Comparison of ENCODE assay signal across 8 cellular contexts in the genomic region with DNA sequence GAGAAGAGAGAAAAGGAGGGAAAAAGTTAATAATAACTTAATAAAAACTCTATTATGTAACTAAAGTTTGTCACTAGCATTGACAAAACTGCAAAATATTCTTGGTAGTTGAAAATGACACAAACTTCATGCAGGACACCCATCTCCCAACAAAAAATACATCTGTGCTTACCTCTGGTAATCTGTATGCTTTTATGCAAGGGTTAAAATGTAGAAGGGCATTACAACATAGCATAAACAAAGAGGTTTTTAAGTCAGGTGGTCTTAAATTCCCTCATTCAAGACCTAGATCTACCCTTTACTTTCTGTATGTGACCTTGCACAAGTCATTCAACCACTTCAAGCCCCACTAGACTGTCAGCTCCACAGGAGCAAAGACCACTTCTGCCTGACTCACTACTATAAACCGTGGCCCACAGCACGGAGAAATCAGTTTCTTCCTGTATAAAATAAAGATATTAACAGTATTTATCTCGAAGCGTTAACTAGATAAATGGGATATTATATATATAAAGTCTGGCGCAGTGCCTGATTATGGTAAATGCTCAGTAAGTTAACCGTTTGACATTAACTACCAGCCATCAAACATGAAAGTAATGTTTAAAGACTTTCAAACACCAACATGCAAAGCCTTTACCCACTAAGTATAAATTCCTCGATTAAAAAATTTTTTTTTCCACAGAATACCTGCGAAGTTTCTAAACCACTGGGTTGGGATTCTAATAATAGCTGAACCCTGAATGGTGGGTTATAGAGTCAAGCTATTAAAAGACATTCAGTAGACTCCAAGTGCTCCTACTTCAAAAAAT. TPM values are rescaled to one million over a fixed set of nuclear protein-coding genes. Genes with fewer than 3 reads are reported as not detected.
DNase-seq lines count a peak whose midpoint lies in the region; ATAC-seq, FAIRE-seq and TF ChIP-seq lines count a peak whose summit lies in the region.

No MANE protein-coding gene starts in this region.

- peaks cover 24% of the 10 kb centered on the region for H3K9me3 Mint-ChIP-seq in osteocyte (ENCODE audit: unreplicated experiment)

- in situ Hi-C loops in GM23248 (cut with MboI) (no loop called here), Panc1 (cut with HindIII; ENCODE audit: low pct_unique_long_range_greater_than_20kb, low sequenced_read_pairs) (no loop called here)

- H3K4me3 ChIP-seq in GM23248: peak overlapping the region; percentile 78
- peak overlapping the region; percentile 79 to 89 for H3K4me3 ChIP-seq in Panc1 (ENCODE audit: low read depth in 2 of 2, low read length in 2 of 2)
- peak overlapping the region; percentile 74 to 99 (median 87) for H3K4me3 ChIP-seq in endothelial cell of umbilical vein (replicated peaks in 1 of 3; ENCODE audit: insufficient read depth in 1 of 3, low read depth in 1 of 3, low read length in 3 of 3)

- peaks cover 28% of the 10 kb centered on the region for H3K4me1 Mint-ChIP-seq in osteocyte (ENCODE audit: unreplicated experiment)

- peaks cover 8% of the 10 kb centered on the region for H3K4me1 ChIP-seq in GM23248 (ENCODE audit: insufficient read depth)
- peaks cover 21% of the 10 kb centered on the region for H3K4me1 ChIP-seq in Panc1 (ENCODE audit: control insufficient read depth, insufficient read depth, low read length)
- H3K4me1 ChIP-seq in endothelial cell of umbilical vein (ENCODE audit: control insufficient read depth, extremely low read depth, insufficient read depth, low read length): peaks cover 17% of the 10 kb centered on the region

- ATAC-seq in Panc1 (no peak), GM19395 (IDR thresholded peaks at IDR 0.05; ENCODE audit: unreplicated experiment) (no peak)

- TF ChIP-seq CTCF in Panc1 (IDR thresholded peaks at IDR 0.05) (no peak), endothelial cell of umbilical vein (IDR thresholded peaks at IDR 0.05; ENCODE audit: extremely low read depth in 1 of 2, insufficient read depth in 1 of 2, low read depth in 1 of 2, low read length in 2 of 2) (no peak), osteocyte (IDR thresholded peaks at IDR 0.05) (no peak)

- dilution Hi-C loops in endothelial cell of umbilical vein (cut with MboI; ENCODE audit: extremely low pct_ligation_motif_present, low sequenced_read_pairs): no loop called here

- H3K9me2 ChIP-seq in GM23248 (ENCODE audit: insufficient read depth): no peaks in the 10 kb centered on the region

- H3F3A ChIP-seq in GM23248 (ENCODE audit: insufficient read depth): no peaks in the 10 kb centered on the region

- peak overlapping the region; percentile 91 for H2AFZ ChIP-seq in GM23248
- peak overlapping the region; percentile 50 for H2AFZ ChIP-seq in endothelial cell of umbilical vein (ENCODE audit: low read depth, low read length)

- DNase-seq in GM23248 (peak; percentile 52), Panc1 (ENCODE audit: low read depth, low spot score) (no peak), endothelial cell of umbilical vein (ENCODE audit: low read depth, low spot score) (peak; percentile 23), osteocyte (ENCODE audit: extremely low spot score, unreplicated experiment) (no peak), NCI-H1694 treated with DMSO at 0.1 percent for 48 hours (lab: John Stamatoyannopoulos, UW) (no peak), DMS153 treated with DMSO at 0.1 percent for 48 hours (lab: John Stamatoyannopoulos, UW; ENCODE audit: unreplicated experiment) (no peak), NCI-H2107 treated with DMSO at 0.1 percent for 48 hours (lab: John Stamatoyannopoulos, UW; ENCODE audit: unreplicated experiment) (no peak)

- H3K27ac ChIP-seq in GM23248 (peak overlapping the region; percentile 23; the same call in 1 of the 2 replicates), Panc1 (ENCODE audit: low read length) (peak overlapping the region; percentile 72), endothelial cell of umbilical vein (ENCODE audit: insufficient read depth, low read depth, low read length) (no peak overlapping the region)

- intact Hi-C loops in Panc1 (cut with micrococcal nuclease; ENCODE audit: unreplicated experiment): no loop called here
- intact Hi-C loops in endothelial cell of umbilical vein (cut with micrococcal nuclease): loop anchor here (5.0 kb wide), 2 partner anchors 367 to 1307 kb away; partner anchors contain the start of genes FER and MAN2A1

- H3K9ac ChIP-seq in GM23248 (peak overlapping the region; percentile 87), endothelial cell of umbilical vein (replicated peaks; ENCODE audit: extremely low read depth, insufficient read depth, low read length) (peak overlapping the region; percentile 27)

- H3K27ac Mint-ChIP-seq in osteocyte (ENCODE audit: unreplicated experiment): no peak overlapping the region

- H3K9me3 ChIP-seq in GM23248 (ENCODE audit: low read depth) (no peaks in the 10 kb centered on the region), Panc1 (ENCODE audit: control insufficient read depth, insufficient read depth, low read depth, low read length) (peaks cover 7% of the 10 kb centered on the region; the same call in 1 of the 2 replicates), endothelial cell of umbilical vein (replicated peaks; ENCODE audit: control insufficient read depth, insufficient read depth, low read length) (no peaks in the 10 kb centered on the region)

- H3K79me2 ChIP-seq in GM23248 (ENCODE audit: insufficient read depth) (peaks cover 51% of the 10 kb centered on the region), endothelial cell of umbilical vein (ENCODE audit: control insufficient read depth, insufficient read depth, low read length) (no peaks in the 10 kb centered on the region)

- no peak for TF ChIP-seq POLR2A in endothelial cell of umbilical vein (IDR thresholded peaks at IDR 0.05; ENCODE audit: low read depth, low read length)

- H3K36me3 Mint-ChIP-seq in osteocyte (ENCODE audit: unreplicated experiment): peaks cover 19% of the 10 kb centered on the region

- POLR2A ChIA-PET in Panc1 (lab: Charles Lee): interaction anchor here (0.6 kb wide), 1 partner anchor 447 kb away, joined by 3 read pairs; no protein-coding TSS in a partner anchor
- POLR2A ChIA-PET in endothelial cell of umbilical vein (lab: Charles Lee): no interaction called here

- H3K27me3 ChIP-seq in GM23248 (replicated peaks; ENCODE audit: insufficient read depth) (no peaks in the 10 kb centered on the region), Panc1 (ENCODE audit: control insufficient read depth, insufficient read depth, low read length) (no peaks in the 10 kb centered on the region), endothelial cell of umbilical vein (ENCODE audit: control insufficient read depth in 2 of 2, insufficient read depth in 2 of 2, low read length in 2 of 2) (no peaks in the 10 kb centered on the region)

- H3K4me2 ChIP-seq in GM23248 (ENCODE audit: unreplicated experiment): peak overlapping the region; percentile 97
- peak overlapping the region; percentile 61 for H3K4me2 ChIP-seq in endothelial cell of umbilical vein (ENCODE audit: insufficient read depth, low read length)

- 15 to 16% methylated on average over 8 of the region's 8 CpGs for WGBS in GM23248 (ENCODE audit: low coverage in 1 of 2, low lambda C conversion rate in 2 of 2, missing lambda C conversion rate in 2 of 2), 2 experiments

- no peaks in the 10 kb centered on the region for H3K36me3 ChIP-seq in GM23248 (ENCODE audit: low read depth)
- H3K36me3 ChIP-seq in Panc1 (ENCODE audit: control insufficient read depth, insufficient read depth, low read length): no peaks in the 10 kb centered on the region
- no peaks in the 10 kb centered on the region for H3K36me3 ChIP-seq in endothelial cell of umbilical vein (ENCODE audit: control insufficient read depth in 2 of 2, extremely low read depth in 1 of 2, insufficient read depth in 2 of 2, low read length in 2 of 2)

- CTCF ChIA-PET in Panc1 (lab: Charles Lee): no interaction called here
- CTCF ChIA-PET in endothelial cell of umbilical vein (lab: Charles Lee): interaction anchor here (1.0 to 1.7 kb wide), 2 partner anchors 119 to 121 kb away, joined by 3 to 8 read pairs; no protein-coding TSS in a partner anchor

- no peaks in the 10 kb centered on the region for H3K9me1 ChIP-seq in endothelial cell of umbilical vein (replicated peaks; ENCODE audit: control insufficient read depth, extremely low read depth, insufficient read depth, low read length)

- H3K27me3 Mint-ChIP-seq in osteocyte (ENCODE audit: unreplicated experiment): no peaks in the 10 kb centered on the region

- FAIRE-seq in endothelial cell of umbilical vein (lab: Jason Lieb, UNC): peak; percentile 48

- H3K4me3 Mint-ChIP-seq in osteocyte (ENCODE audit: unreplicated experiment): peak overlapping the region; percentile 87

- BruUV-seq in Panc1 (replicated peaks; lab: Mats Ljungman, UMichigan): TSS peak; percentile 64
- TSS peak; percentile 12 for BruUV-seq in endothelial cell of umbilical vein (replicated peaks; lab: Mats Ljungman, UMichigan)

- no peaks in the 10 kb centered on the region for H4K20me1 ChIP-seq in GM23248 (ENCODE audit: insufficient read depth)
- no peaks in the 10 kb centered on the region for H4K20me1 ChIP-seq in endothelial cell of umbilical vein (replicated peaks; ENCODE audit: control insufficient read depth, extremely low read depth, insufficient read depth, low read length)

TF ChIP-seq in endothelial cell of umbilical vein, 7 proteins besides CTCF, POLR2A, EP300 and RAD21 (continues in another document):
- TF ChIP-seq, protein P1, sequence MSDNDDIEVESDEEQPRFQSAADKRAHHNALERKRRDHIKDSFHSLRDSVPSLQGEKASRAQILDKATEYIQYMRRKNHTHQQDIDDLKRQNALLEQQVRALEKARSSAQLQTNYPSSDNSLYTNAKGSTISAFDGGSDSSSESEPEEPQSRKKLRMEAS (IDR thresholded peaks at IDR 0.05; ENCODE audit: insufficient read depth, insufficient read length): no peak
- no peak for TF ChIP-seq EZH2 (IDR thresholded peaks at IDR 0.05; ENCODE audit: borderline replicate concordance, low read depth, low read length, severe bottlenecking)
- no peak for TF ChIP-seq MYC (IDR thresholded peaks at IDR 0.05; ENCODE audit: low read depth, low read length)
- TF ChIP-seq GATA2 (IDR thresholded peaks at IDR 0.05; ENCODE audit: insufficient read depth, insufficient read length, low read depth, low read length): no peak
- TF ChIP-seq POLR2AphosphoS5 (IDR thresholded peaks at IDR 0.05; ENCODE audit: insufficient read depth, low read depth, low read length): no peak

RNA-seq across cellular contexts. Expression of gene FBXL17, which starts 2.0 kb away (rescaled TPM):
- 13.1 and 15.7 TPM in 2 replicates for total RNA-seq in GM23248 (2014; rRNA removed; shearing (Covaris generic))
- polyA plus RNA-seq in GM23248 (2016; fragmentation: Nextera tagmentation; extraction: Ambion mirVana) (1.8 and 1.9 TPM in 2 replicates), endothelial cell of umbilical vein (1.4 and 2.7 TPM in 2 replicates)
- total RNA-seq in Panc1 (2021; ENCODE audit: unreplicated experiment) (17.4 TPM), endothelial cell of umbilical vein (8.8 and 13.9 TPM in 2 replicates), osteocyte (17.6 and 21.2 TPM in 2 replicates)
- 14.4 TPM for polyA plus RNA-seq in Panc1 (2012; ENCODE audit: insufficient read length)
- 2.4 and 2.5 TPM in 2 replicates for polyA plus RNA-seq in endothelial cell of umbilical vein (2011; cell fraction: cytosol; rRNA removed)
- polyA plus RNA-seq in endothelial cell of umbilical vein (2011; cell fraction: nucleus; rRNA removed): 4.0 and 4.5 TPM in 2 replicates
- polyA plus RNA-seq in endothelial cell of umbilical vein (2012): 5.5 and 7.5 TPM in 2 replicates
- 8.7 and 14.5 TPM in 2 replicates for polyA minus RNA-seq in endothelial cell of umbilical vein
- 5.9 TPM for polyA minus RNA-seq in endothelial cell of umbilical vein (2011; cell fraction: cytosol; rRNA and poly(A)+ RNA removed)
- 28.4 and 39.7 TPM in 2 replicates for polyA minus RNA-seq in endothelial cell of umbilical vein (2011; cell fraction: nucleus; rRNA and poly(A)+ RNA removed)

Comparison
In these comparisons a context has a peak if more than half of its experiments do, and no peak if none do; other contexts are left out.
1. DNase-seq: peak in GM23248 (single experiment) and endothelial cell of umbilical vein (single experiment); none in Panc1 (single experiment), osteocyte (single experiment), NCI-H1694 treated with DMSO at 0.1 percent for 48 hours (single experiment), DMS153 treated with DMSO at 0.1 percent for 48 hours (single experiment) and NCI-H2107 treated with DMSO at 0.1 percent for 48 hours (single experiment).
2. Peak in every context shown above with its lines, with median percentiles within 50 percentile points of each other: H3K4me3 ChIP-seq.